Comparison of ENCODE assay signal across 8 cellular contexts in the genomic region with DNA sequence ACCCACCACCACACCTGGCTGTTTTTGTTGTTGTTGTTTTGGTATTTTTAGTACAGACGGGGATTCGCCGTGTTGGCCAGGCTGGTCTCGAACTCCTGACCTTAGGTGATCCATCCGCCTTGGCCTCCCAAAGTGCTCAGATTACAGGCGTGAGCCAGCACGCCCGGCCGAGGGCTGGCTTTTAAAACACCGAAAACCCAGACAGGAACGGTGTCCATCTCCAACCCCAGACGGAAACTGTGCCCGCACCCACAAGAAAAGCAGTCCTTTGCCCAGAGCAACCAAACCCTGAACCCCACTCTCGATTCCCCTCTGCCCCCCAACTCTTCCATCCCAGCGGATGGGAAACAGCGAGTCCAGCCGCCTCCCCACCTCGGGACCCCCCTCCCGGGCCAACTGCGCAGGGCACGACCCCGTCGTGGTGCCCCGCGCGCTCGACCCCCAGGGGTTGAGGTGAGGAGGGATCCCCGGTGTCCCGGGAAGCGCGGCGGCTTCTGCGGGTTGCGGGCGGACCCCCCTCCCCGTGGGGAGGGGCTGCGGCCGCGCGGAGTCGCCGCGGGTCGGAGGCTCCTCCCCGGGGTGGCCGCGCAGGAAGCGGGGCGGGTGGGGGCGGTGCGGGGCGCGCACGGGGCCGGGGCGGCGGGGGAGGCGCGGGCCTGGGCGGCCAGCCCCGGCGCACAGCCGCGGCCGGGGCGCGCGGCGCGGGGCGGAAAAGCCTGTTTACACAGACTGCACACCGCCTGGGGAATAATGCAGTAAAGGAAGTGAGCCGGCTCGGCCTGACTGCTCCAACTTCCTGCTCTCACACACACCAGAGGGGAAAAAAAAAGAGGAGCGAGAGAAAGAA. TPM values are rescaled to one million over a fixed set of nuclear protein-coding genes. Genes with fewer than 3 reads are reported as not detected.
DNase-seq lines count a peak whose midpoint lies in the region; ATAC-seq and TF ChIP-seq lines count a peak whose summit lies in the region.

A gene (plus strand): TSS at position 651 of the 847 bp plus-strand sequence.

- 7 to 10% methylated on average over 20 to 39 of the region's 75 CpGs for WGBS in upper lobe of left lung, 2 donors

- H3K27ac Mint-ChIP-seq in CD4-positive, CD25-positive, alpha-beta regulatory T cell: peak within 1 kb of the TSS; percentile 94 to 99 (median 99)
- peak within 1 kb of the TSS; percentile 97 to 99 (median 97) for H3K27ac Mint-ChIP-seq in nephron

- TF ChIP-seq POLR2A in upper lobe of left lung (IDR thresholded peaks at IDR 0.05): peak in 2 of 4 donors; percentile 27 to 67

- H3K4me1 ChIP-seq in CD4-positive, CD25-positive, alpha-beta regulatory T cell (ENCODE audit: control insufficient read depth, insufficient read depth, low read length, poor library complexity, severe bottlenecking): peaks cover 43% of the 10 kb centered on the region
- H3K4me1 ChIP-seq in upper lobe of left lung: peaks cover 11 to 34% (median 24%) of the 10 kb centered on the region in 4 donors

- peaks cover 22 to 61% (median 34%) of the 10 kb centered on the region in 4 donors for H3K4me1 Mint-ChIP-seq in CD4-positive, CD25-positive, alpha-beta regulatory T cell
- H3K4me1 Mint-ChIP-seq in nephron: peaks cover 15% of the 10 kb centered on the region

- peaks cover 9% of the 10 kb centered on the region for H3K27me3 Mint-ChIP-seq in CD4-positive, CD25-positive, alpha-beta regulatory T cell
- H3K27me3 Mint-ChIP-seq in nephron (ENCODE audit: low read depth): peaks cover 8% of the 10 kb centered on the region

- peak within 1 kb of the TSS; percentile 87 for H3K27ac ChIP-seq in CD4-positive, CD25-positive, alpha-beta regulatory T cell (ENCODE audit: insufficient read depth, low read length, poor library complexity, severe bottlenecking)
- H3K27ac ChIP-seq in HL-60 (replicated peaks): peak within 1 kb of the TSS; percentile 59
- peak within 1 kb of the TSS; percentile 86 to 91 (median 90) for H3K27ac ChIP-seq in upper lobe of left lung

- H3K4me3 Mint-ChIP-seq in CD4-positive, CD25-positive, alpha-beta regulatory T cell: peak within 1 kb of the TSS; percentile 97 to 100 (median 100)
- peak within 1 kb of the TSS; percentile 93 to 100 (median 97) for H3K4me3 Mint-ChIP-seq in nephron

- peak; percentile 42 to 52 for ATAC-seq in CD4-positive, CD25-positive, alpha-beta regulatory T cell (ENCODE audit: low read depth in 2 of 2)
- ATAC-seq in GM19397 (IDR thresholded peaks at IDR 0.05; ENCODE audit: unreplicated experiment): peak; percentile 63
- ATAC-seq in upper lobe of left lung (ENCODE audit: low FRiP score in 2 of 2): peak; percentile 74 to 82

- H3K4me3 ChIP-seq in CD4-positive, CD25-positive, alpha-beta regulatory T cell (ENCODE audit: low read depth, low read length): peak within 1 kb of the TSS; percentile 96
- H3K4me3 ChIP-seq in HL-60 (replicated peaks; ENCODE audit: insufficient read depth, low read length) (peak within 1 kb of the TSS; percentile 95), fibroblast of villous mesenchyme (ENCODE audit: low read depth, low read length) (peak within 1 kb of the TSS; percentile 97), upper lobe of left lung (peak within 1 kb of the TSS; percentile 87 to 95 (median 88))

- TF ChIP-seq CTCF in HL-60 (IDR thresholded peaks at IDR 0.05; ENCODE audit: insufficient read depth, low read length) (no peak), fibroblast of villous mesenchyme (IDR thresholded peaks at IDR 0.05; ENCODE audit: insufficient read depth, low read depth, low read length) (no peak), nephron (IDR thresholded peaks at IDR 0.05; ENCODE audit: unreplicated experiment in 3 of 3) (no peak), upper lobe of left lung (IDR thresholded peaks at IDR 0.05) (no peak)

- no peaks in the 10 kb centered on the region for H3K36me3 ChIP-seq in CD4-positive, CD25-positive, alpha-beta regulatory T cell (ENCODE audit: control insufficient read depth, insufficient read depth, low read length)
- H3K36me3 ChIP-seq in upper lobe of left lung: no peaks in the 10 kb centered on the region

- peak; percentile 45 to 64 (median 53) for DNase-seq in CD4-positive, CD25-positive, alpha-beta regulatory T cell
- DNase-seq in HL-60 (ENCODE audit: low read depth in 1 of 2, low spot score in 1 of 2) (peak; percentile 68 to 70), RPMI7951 (ENCODE audit: low read depth) (peak; percentile 81), activated gamma-delta T cell treated with Interleukin-2 at 50 U/mL for 16 hours (peak; percentile 50), fibroblast of villous mesenchyme (ENCODE audit: low read depth) (peak; percentile 75), upper lobe of left lung (peak; percentile 78 to 93)

- no peaks in the 10 kb centered on the region for H3K36me3 Mint-ChIP-seq in CD4-positive, CD25-positive, alpha-beta regulatory T cell
- no peaks in the 10 kb centered on the region for H3K36me3 Mint-ChIP-seq in nephron (ENCODE audit: low read depth)

- TF ChIP-seq EP300 in upper lobe of left lung (IDR thresholded peaks at IDR 0.05): no peak

- no peaks in the 10 kb centered on the region for H3K9me3 Mint-ChIP-seq in CD4-positive, CD25-positive, alpha-beta regulatory T cell
- peaks cover 2% of the 10 kb centered on the region for H3K9me3 Mint-ChIP-seq in nephron

- H3K9me3 ChIP-seq in CD4-positive, CD25-positive, alpha-beta regulatory T cell (ENCODE audit: control insufficient read depth in 2 of 2, low read length in 2 of 2): no peaks in the 10 kb centered on the region
- H3K9me3 ChIP-seq in upper lobe of left lung: no peaks in the 10 kb centered on the region

- no peaks in the 10 kb centered on the region for H3K27me3 ChIP-seq in CD4-positive, CD25-positive, alpha-beta regulatory T cell (ENCODE audit: control insufficient read depth, insufficient read depth, low read length)
- H3K27me3 ChIP-seq in HL-60 (ENCODE audit: insufficient read depth, poor library complexity, severe bottlenecking): peaks cover 2% of the 10 kb centered on the region
- no peaks in the 10 kb centered on the region for H3K27me3 ChIP-seq in upper lobe of left lung

RNA-seq across cellular contexts. Expression of the gene that starts here (rescaled TPM):
- 84.7 TPM for total RNA-seq in CD4-positive, CD25-positive, alpha-beta regulatory T cell
- 10 to 100 TPM; 33.4 to 47.9 (median 38.3) TPM for polyA plus RNA-seq in CD4-positive, CD25-positive, alpha-beta regulatory T cell
- total RNA-seq in RPMI7951 (2014; rRNA removed; shearing (Covaris generic)): 29.5 and 37.6 TPM in 2 replicates
- 23.2 and 24.6 TPM in 2 replicates for total RNA-seq in fibroblast of villous mesenchyme
- 10 to 100 TPM in 5 of 6 donors, 1 to 10 TPM in 1; 7.3 to 38.4 (median 22.1) TPM for total RNA-seq in upper lobe of left lung

Comparison
In these comparisons a context has a peak if more than half of its experiments do, and no peak if none do; other contexts are left out.
1. Peak in every context shown above with its lines: DNase-seq, ATAC-seq, H3K4me3 ChIP-seq and H3K27ac ChIP-seq.